Comparison of ENCODE assay signal across 28 cellular contexts in the genomic region with DNA sequence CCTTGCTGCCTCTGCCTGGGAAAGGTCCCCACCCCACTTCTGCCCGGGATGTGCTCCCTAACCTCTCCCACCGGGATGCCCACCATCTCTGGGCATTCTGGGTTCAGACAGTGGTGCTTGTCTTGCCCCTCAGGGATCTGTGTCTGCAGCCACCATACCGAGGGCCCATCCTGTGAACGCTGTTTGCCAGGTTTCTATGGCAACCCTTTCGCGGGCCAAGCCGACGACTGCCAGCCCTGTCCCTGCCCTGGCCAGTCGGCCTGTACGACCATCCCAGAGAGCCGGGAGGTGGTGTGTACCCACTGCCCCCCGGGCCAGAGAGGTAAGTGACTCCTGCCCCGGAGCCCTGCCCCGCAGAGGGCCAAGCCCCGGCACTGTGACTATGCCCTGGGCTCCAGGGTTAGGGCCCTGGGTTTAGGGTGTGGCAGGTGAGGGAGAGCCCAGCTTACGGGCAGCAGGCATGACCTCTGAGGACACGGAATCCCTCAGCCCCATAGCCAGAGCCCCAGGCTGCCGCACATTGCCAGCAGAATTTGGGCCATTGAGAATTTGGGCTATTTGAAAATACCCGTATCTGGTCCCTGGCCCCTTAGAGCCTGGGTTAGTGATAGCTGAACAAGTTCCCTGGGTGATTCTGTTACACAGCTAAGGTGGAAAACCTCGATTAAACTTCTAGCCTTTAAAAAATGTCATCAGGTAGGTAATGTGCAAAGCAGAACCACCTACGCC. TPM values are rescaled to one million over a fixed set of nuclear protein-coding genes. Genes with fewer than 3 reads are reported as not detected.
"Had no signal": no experiment of that assay in that cellular context is flagged by ENCODE, and none has a peak within 500 bp of the region (broad histone marks: within the 10 kb centered on the region; RNA-seq: fewer than 3 reads in every experiment).

No MANE protein-coding gene starts in this region.

- DNase-seq: activated CD4-positive, alpha-beta T cell treated with anti-CD3 and anti-CD28 coated beads, Interleukin-2, amount 10 ng/mL, durations not matched to agents 24 days and 14 days; activated CD4-positive, alpha-beta T cell treated with anti-CD3 and anti-CD28 coated beads, Interleukin-2, amount 50 U/mL, for 4 hours; activated CD8-positive, alpha-beta T cell treated with anti-CD3 and anti-CD28 coated beads for 36 hours; activated effector memory CD4-positive, alpha-beta T cell treated with anti-CD3 and anti-CD28 coated beads, Interleukin-2, amount 50 U/mL, for 16 hours; activated naive CD4-positive, alpha-beta T cell; activated naive CD4-positive, alpha-beta T cell treated with anti-CD3 and anti-CD28 coated beads, Interleukin-2, amount 50 U/mL, for 16 hours; activated naive CD8-positive, alpha-beta T cell treated with anti-CD3 and anti-CD28 coated beads for 36 hours; activated T-cell treated with anti-CD3 and anti-CD28 coated beads, Interleukin-2, amount 50 U/mL, for 1 hour; activated T-cell treated with anti-CD3 and anti-CD28 coated beads, Interleukin-2, amount 50 U/mL, for 72 hours; amniotic stem cell; aorta; brain microvascular endothelial cell; Karpas-422; KBM-7; NCI-H1105; NCI-H1436; NCI-H1694; NCI-H1930; NCI-H2081 treated with DMSO at 0.1 percent for 48 hours; NCI-H2171; NCI-H510A; NCI-H526; PC-9 had no signal

- H3K27ac ChIP-seq: PC-9, RWPE1 had no signal

- H3K4me3 ChIP-seq: PC-9 had no signal

- H3K36me3 ChIP-seq: brain microvascular endothelial cell had no signal

- ATAC-seq: activated CD8-positive, alpha-beta T cell treated with anti-CD3 and anti-CD28 coated beads for 36 hours; activated T-cell treated with anti-CD3 and anti-CD28 coated beads, Interleukin-2, amount 50 U/mL, for 72 hours; activated T-helper 17 cell treated with anti-CD3 and anti-CD28 coated beads, Interleukin-2, amount 50 U/mL, for 72 hours; Right ventricle myocardium inferior had no signal

- H3K4me2 ChIP-seq: PC-9 had no signal

- H2AFZ ChIP-seq: PC-9 had no signal

RNA-seq across cellular contexts. Expression of a gene that starts 35.3 kb away (rescaled TPM):
- total RNA-seq: OCI-LY7 had no signal

RNA-seq across cellular contexts. Expression of a gene that starts 52.1 kb away (rescaled TPM):
- total RNA-seq: MCF 10A had no signal
